1 cellular context compared by ENCODE assay signal in genomic region chr19:42242512-42243409, GRCh38.
A peak's percentile ranks its signal among the peaks of the same experiment; 100 is the strongest.
TF ChIP-seq lines count a peak whose summit lies in the region.

Gene GSK3A, minus strand, starts transcription at chr19:42242602. Its CDS starts 137 bp downstream, at chr19:42242465.

TF ChIP-seq in HepG2, 621 proteins besides CTCF, POLR2A, EP300 and RAD21 (continued from another document):
- TF ChIP-seq, protein P1, sequence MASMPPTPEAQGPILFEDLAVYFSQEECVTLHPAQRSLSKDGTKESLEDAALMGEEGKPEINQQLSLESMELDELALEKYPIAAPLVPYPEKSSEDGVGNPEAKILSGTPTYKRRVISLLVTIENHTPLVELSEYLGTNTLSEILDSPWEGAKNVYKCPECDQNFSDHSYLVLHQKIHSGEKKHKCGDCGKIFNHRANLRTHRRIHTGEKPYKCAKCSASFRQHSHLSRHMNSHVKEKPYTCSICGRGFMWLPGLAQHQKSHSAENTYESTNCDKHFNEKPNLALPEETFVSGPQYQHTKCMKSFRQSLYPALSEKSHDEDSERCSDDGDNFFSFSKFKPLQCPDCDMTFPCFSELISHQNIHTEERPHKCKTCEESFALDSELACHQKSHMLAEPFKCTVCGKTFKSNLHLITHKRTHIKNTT (CRISPR knock-in tag; IDR thresholded peaks at IDR 0.05), result peak; percentile 78; the same call in 1 of the 2 replicates
- 0 out of 2 replicates have a peak, but pooled peaks have one; percentile 48 for TF ChIP-seq ZBTB43 (CRISPR knock-in tag; conservative IDR thresholded peaks at IDR 0.05)
- TF ChIP-seq ZNF563 (CRISPR knock-in tag; IDR thresholded peaks at IDR 0.05), result peak; percentile 64; the same call in 1 of the 2 replicates
- 0 out of 2 replicates have a peak, but pooled peaks have one; percentile 14 for TF ChIP-seq NCOR1 (IDR thresholded peaks at IDR 0.05; ENCODE audit: borderline replicate concordance, low read length)
- TF ChIP-seq ZNF564 (CRISPR knock-in tag; IDR thresholded peaks at IDR 0.05), result peak; percentile 70; the same call in 1 of the 2 replicates
- 0 out of 2 replicates have a peak, but pooled peaks have one; percentile 48 for TF ChIP-seq ATF7-NPFF (CRISPR knock-in tag; IDR thresholded peaks at IDR 0.05; ENCODE audit: low read depth)
- TF ChIP-seq, protein P2, sequence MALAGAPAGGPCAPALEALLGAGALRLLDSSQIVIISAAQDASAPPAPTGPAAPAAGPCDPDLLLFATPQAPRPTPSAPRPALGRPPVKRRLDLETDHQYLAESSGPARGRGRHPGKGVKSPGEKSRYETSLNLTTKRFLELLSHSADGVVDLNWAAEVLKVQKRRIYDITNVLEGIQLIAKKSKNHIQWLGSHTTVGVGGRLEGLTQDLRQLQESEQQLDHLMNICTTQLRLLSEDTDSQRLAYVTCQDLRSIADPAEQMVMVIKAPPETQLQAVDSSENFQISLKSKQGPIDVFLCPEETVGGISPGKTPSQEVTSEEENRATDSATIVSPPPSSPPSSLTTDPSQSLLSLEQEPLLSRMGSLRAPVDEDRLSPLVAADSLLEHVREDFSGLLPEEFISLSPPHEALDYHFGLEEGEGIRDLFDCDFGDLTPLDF (CRISPR knock-in tag; IDR thresholded peaks at IDR 0.05), result peak; percentile 95
- TF ChIP-seq, protein P3, sequence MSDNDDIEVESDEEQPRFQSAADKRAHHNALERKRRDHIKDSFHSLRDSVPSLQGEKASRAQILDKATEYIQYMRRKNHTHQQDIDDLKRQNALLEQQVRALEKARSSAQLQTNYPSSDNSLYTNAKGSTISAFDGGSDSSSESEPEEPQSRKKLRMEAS (IDR thresholded peaks at IDR 0.05), result peak; percentile 73
- TF ChIP-seq HDAC1 (CRISPR knock-in tag; IDR thresholded peaks at IDR 0.05), result peak; percentile 73
- TF ChIP-seq ZNF839 (CRISPR knock-in tag; IDR thresholded peaks at IDR 0.05; ENCODE audit: borderline replicate concordance), result peak; percentile 45; the same call in 1 of the 2 replicates
- peak; percentile 6 for TF ChIP-seq ZSCAN31 (CRISPR knock-in tag; IDR thresholded peaks at IDR 0.05; ENCODE audit: low read depth)
- TF ChIP-seq, protein P4, sequence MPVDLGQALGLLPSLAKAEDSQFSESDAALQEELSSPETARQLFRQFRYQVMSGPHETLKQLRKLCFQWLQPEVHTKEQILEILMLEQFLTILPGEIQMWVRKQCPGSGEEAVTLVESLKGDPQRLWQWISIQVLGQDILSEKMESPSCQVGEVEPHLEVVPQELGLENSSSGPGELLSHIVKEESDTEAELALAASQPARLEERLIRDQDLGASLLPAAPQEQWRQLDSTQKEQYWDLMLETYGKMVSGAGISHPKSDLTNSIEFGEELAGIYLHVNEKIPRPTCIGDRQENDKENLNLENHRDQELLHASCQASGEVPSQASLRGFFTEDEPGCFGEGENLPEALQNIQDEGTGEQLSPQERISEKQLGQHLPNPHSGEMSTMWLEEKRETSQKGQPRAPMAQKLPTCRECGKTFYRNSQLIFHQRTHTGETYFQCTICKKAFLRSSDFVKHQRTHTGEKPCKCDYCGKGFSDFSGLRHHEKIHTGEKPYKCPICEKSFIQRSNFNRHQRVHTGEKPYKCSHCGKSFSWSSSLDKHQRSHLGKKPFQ (CRISPR knock-in tag; IDR thresholded peaks at IDR 0.05; ENCODE audit: insufficient replicate concordance), result peak; percentile 57
- TF ChIP-seq BHLHE40 (IDR thresholded peaks at IDR 0.05; ENCODE audit: low read length), result peak; percentile 44
- TF ChIP-seq ELF1 (CRISPR knock-in tag; IDR thresholded peaks at IDR 0.05), result peak; percentile 95
- TF ChIP-seq JARID2 (CRISPR knock-in tag; IDR thresholded peaks at IDR 0.05; ENCODE audit: insufficient replicate concordance), result no peak
- TF ChIP-seq XBP1 (CRISPR knock-in tag; IDR thresholded peaks at IDR 0.05), result peak; percentile 50; the same call in 1 of the 2 replicates
- TF ChIP-seq TBP (CRISPR knock-in tag; IDR thresholded peaks at IDR 0.05), result peak; percentile 98
- peak; percentile 53; the same call in 1 of the 2 replicates for TF ChIP-seq DR1 (CRISPR knock-in tag; IDR thresholded peaks at IDR 0.05)
- TF ChIP-seq ZFP62 (CRISPR knock-in tag; IDR thresholded peaks at IDR 0.05), result 0 out of 2 replicates have a peak, but pooled peaks have one; percentile 64
- TF ChIP-seq, protein P5, sequence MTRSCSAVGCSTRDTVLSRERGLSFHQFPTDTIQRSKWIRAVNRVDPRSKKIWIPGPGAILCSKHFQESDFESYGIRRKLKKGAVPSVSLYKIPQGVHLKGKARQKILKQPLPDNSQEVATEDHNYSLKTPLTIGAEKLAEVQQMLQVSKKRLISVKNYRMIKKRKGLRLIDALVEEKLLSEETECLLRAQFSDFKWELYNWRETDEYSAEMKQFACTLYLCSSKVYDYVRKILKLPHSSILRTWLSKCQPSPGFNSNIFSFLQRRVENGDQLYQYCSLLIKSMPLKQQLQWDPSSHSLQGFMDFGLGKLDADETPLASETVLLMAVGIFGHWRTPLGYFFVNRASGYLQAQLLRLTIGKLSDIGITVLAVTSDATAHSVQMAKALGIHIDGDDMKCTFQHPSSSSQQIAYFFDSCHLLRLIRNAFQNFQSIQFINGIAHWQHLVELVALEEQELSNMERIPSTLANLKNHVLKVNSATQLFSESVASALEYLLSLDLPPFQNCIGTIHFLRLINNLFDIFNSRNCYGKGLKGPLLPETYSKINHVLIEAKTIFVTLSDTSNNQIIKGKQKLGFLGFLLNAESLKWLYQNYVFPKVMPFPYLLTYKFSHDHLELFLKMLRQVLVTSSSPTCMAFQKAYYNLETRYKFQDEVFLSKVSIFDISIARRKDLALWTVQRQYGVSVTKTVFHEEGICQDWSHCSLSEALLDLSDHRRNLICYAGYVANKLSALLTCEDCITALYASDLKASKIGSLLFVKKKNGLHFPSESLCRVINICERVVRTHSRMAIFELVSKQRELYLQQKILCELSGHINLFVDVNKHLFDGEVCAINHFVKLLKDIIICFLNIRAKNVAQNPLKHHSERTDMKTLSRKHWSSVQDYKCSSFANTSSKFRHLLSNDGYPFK (CRISPR knock-in tag; IDR thresholded peaks at IDR 0.05; ENCODE audit: borderline replicate concordance), result peak; percentile 81; the same call in 1 of the 2 replicates
- TF ChIP-seq ZNF10 (CRISPR knock-in tag; IDR thresholded peaks at IDR 0.05; ENCODE audit: borderline replicate concordance, low read depth), result no peak
- TF ChIP-seq, protein P6, sequence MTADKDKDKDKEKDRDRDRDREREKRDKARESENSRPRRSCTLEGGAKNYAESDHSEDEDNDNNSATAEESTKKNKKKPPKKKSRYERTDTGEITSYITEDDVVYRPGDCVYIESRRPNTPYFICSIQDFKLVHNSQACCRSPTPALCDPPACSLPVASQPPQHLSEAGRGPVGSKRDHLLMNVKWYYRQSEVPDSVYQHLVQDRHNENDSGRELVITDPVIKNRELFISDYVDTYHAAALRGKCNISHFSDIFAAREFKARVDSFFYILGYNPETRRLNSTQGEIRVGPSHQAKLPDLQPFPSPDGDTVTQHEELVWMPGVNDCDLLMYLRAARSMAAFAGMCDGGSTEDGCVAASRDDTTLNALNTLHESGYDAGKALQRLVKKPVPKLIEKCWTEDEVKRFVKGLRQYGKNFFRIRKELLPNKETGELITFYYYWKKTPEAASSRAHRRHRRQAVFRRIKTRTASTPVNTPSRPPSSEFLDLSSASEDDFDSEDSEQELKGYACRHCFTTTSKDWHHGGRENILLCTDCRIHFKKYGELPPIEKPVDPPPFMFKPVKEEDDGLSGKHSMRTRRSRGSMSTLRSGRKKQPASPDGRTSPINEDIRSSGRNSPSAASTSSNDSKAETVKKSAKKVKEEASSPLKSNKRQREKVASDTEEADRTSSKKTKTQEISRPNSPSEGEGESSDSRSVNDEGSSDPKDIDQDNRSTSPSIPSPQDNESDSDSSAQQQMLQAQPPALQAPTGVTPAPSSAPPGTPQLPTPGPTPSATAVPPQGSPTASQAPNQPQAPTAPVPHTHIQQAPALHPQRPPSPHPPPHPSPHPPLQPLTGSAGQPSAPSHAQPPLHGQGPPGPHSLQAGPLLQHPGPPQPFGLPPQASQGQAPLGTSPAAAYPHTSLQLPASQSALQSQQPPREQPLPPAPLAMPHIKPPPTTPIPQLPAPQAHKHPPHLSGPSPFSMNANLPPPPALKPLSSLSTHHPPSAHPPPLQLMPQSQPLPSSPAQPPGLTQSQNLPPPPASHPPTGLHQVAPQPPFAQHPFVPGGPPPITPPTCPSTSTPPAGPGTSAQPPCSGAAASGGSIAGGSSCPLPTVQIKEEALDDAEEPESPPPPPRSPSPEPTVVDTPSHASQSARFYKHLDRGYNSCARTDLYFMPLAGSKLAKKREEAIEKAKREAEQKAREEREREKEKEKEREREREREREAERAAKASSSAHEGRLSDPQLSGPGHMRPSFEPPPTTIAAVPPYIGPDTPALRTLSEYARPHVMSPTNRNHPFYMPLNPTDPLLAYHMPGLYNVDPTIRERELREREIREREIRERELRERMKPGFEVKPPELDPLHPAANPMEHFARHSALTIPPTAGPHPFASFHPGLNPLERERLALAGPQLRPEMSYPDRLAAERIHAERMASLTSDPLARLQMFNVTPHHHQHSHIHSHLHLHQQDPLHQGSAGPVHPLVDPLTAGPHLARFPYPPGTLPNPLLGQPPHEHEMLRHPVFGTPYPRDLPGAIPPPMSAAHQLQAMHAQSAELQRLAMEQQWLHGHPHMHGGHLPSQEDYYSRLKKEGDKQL (CRISPR knock-in tag; IDR thresholded peaks at IDR 0.05; ENCODE audit: low read depth), result peak; percentile 26; the same call in 1 of the 2 replicates
- TF ChIP-seq RFXAP (CRISPR knock-in tag; IDR thresholded peaks at IDR 0.05; ENCODE audit: borderline replicate concordance), result peak; percentile 53; the same call in 1 of the 2 replicates
- peak; percentile 46; the same call in 1 of the 2 replicates for TF ChIP-seq ZNF543 (CRISPR knock-in tag; IDR thresholded peaks at IDR 0.05)
- peak; percentile 87; the same call in 1 of the 2 replicates for TF ChIP-seq GATA4 (IDR thresholded peaks at IDR 0.05; ENCODE audit: borderline replicate concordance, low read depth)
- TF ChIP-seq, protein P7, sequence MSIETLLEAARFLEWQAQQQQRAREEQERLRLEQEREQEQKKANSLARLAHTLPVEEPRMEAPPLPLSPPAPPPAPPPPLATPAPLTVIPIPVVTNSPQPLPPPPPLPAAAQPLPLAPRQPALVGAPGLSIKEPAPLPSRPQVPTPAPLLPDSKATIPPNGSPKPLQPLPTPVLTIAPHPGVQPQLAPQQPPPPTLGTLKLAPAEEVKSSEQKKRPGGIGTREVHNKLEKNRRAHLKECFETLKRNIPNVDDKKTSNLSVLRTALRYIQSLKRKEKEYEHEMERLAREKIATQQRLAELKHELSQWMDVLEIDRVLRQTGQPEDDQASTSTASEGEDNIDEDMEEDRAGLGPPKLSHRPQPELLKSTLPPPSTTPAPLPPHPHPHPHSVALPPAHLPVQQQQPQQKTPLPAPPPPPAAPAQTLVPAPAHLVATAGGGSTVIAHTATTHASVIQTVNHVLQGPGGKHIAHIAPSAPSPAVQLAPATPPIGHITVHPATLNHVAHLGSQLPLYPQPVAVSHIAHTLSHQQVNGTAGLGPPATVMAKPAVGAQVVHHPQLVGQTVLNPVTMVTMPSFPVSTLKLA (IDR thresholded peaks at IDR 0.05), result peak; percentile 65
- TF ChIP-seq ZNF644 (CRISPR knock-in tag; IDR thresholded peaks at IDR 0.05; ENCODE audit: low read depth), result no peak
- TF ChIP-seq KAT8 (CRISPR knock-in tag; IDR thresholded peaks at IDR 0.05), result peak; percentile 45; the same call in 1 of the 2 replicates
- peak; percentile 45 for TF ChIP-seq JUN (CRISPR knock-in tag; IDR thresholded peaks at IDR 0.05)
- TF ChIP-seq, protein P8, sequence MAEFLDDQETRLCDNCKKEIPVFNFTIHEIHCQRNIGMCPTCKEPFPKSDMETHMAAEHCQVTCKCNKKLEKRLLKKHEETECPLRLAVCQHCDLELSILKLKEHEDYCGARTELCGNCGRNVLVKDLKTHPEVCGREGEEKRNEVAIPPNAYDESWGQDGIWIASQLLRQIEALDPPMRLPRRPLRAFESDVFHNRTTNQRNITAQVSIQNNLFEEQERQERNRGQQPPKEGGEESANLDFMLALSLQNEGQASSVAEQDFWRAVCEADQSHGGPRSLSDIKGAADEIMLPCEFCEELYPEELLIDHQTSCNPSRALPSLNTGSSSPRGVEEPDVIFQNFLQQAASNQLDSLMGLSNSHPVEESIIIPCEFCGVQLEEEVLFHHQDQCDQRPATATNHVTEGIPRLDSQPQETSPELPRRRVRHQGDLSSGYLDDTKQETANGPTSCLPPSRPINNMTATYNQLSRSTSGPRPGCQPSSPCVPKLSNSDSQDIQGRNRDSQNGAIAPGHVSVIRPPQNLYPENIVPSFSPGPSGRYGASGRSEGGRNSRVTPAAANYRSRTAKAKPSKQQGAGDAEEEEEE (CRISPR knock-in tag; IDR thresholded peaks at IDR 0.05; ENCODE audit: borderline replicate concordance), result no peak
- TF ChIP-seq, protein P9, sequence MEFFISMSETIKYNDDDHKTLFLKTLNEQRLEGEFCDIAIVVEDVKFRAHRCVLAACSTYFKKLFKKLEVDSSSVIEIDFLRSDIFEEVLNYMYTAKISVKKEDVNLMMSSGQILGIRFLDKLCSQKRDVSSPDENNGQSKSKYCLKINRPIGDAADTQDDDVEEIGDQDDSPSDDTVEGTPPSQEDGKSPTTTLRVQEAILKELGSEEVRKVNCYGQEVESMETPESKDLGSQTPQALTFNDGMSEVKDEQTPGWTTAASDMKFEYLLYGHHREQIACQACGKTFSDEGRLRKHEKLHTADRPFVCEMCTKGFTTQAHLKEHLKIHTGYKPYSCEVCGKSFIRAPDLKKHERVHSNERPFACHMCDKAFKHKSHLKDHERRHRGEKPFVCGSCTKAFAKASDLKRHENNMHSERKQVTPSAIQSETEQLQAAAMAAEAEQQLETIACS (CRISPR knock-in tag; IDR thresholded peaks at IDR 0.05), result peak; percentile 56; the same call in 1 of the 2 replicates
